1 cellular context compared by ENCODE assay signal in genomic region chr20:7361321-7361720, GRCh38.
TF ChIP-seq lines count a peak whose summit lies in the region.

No MANE protein-coding gene starts in this region.

TF ChIP-seq in GM23338, 12 proteins besides CTCF, POLR2A, EP300 and RAD21 (continued from another document):
- TF ChIP-seq ZNF462 (CRISPR knock-in tag; IDR thresholded peaks at IDR 0.05) (no peak), REST (IDR thresholded peaks at IDR 0.05; ENCODE audit: unreplicated experiment) (no peak), POLR2AphosphoS5 (IDR thresholded peaks at IDR 0.05; ENCODE audit: low read depth) (no peak), STAT1 (IDR thresholded peaks at IDR 0.05; ENCODE audit: unreplicated experiment) (no peak), NANOG (IDR thresholded peaks at IDR 0.05; ENCODE audit: borderline replicate concordance) (no peak), EZH2phosphoT487 (IDR thresholded peaks at IDR 0.05; ENCODE audit: unreplicated experiment) (no peak)
